27 cellular contexts compared by ENCODE assay signal in the genomic region with DNA sequence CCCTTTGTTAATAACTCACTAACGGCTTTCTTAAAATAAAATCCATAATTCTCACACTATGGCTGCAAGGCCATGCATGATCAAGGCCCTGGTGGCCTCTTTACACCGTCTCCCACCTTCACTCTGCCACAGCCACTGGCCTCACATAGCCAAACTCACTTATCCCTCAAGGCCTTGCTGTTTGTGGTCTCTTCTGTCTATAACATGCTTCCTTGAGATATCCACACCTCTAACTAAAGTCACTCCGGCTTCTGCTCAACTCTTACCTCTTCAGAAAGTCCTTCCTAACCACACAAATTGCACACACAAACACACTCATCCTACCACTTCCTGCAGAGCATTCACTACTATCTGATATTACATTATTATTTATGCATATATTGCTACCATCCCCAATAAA.
"Had no signal": no experiment of that assay in that cellular context is flagged by ENCODE, and none has a peak within 500 bp of the region (broad histone marks: within the 10 kb centered on the region; RNA-seq: fewer than 3 reads in every experiment).

No MANE protein-coding gene starts in this region.

- H3K4me1 Mint-ChIP-seq: WTC11 had no signal

- H3K27ac ChIP-seq: SK-N-MC had no signal

- H3K9me3 Mint-ChIP-seq: activated naive CD4-positive, alpha-beta T cell treated with anti-CD3 and anti-CD28 coated beads for 36 hours; activated T-cell treated with anti-CD3 and anti-CD28 coated beads, Interleukin-2, amount 50 U/mL, for 4 hours; activated T-helper 17 cell treated with anti-CD3 and anti-CD28 coated beads, Interleukin-2, amount 50 U/mL, for 72 hours; WTC11 had no signal

- DNase-seq: activated CD4-positive, alpha-beta T cell treated with anti-CD3 and anti-CD28 coated beads for 48 hours; activated CD4-positive, alpha-beta T cell treated with anti-CD3 and anti-CD28 coated beads, Interleukin-2, amount 50 U/mL, for 4 hours; activated CD4-positive, CD25-positive, alpha-beta regulatory T cell treated with anti-CD3 and anti-CD28 coated beads, Interleukin-2, amount 50 U/mL, for 72 hours; activated CD8-positive, alpha-beta T cell treated with anti-CD3 and anti-CD28 coated beads, Interleukin-2, amount 10 ng/mL, durations not matched to agents 7 days and 5 days; activated gamma-delta T cell; activated naive CD4-positive, alpha-beta T cell treated with anti-CD3 and anti-CD28 coated beads for 36 hours; activated T-cell treated with anti-CD3 and anti-CD28 coated beads, Interleukin-2, amount 50 U/mL, for 4 hours; amygdala; Kasumi-1; NCI-H1048; NCI-H1930; NCI-H2107; NCI-H2171 treated with DMSO at 0.1 percent for 48 hours; NCI-H226; NCI-H510A; NCI-H526 treated with DMSO at 0.1 percent for 48 hours; NCI-H82; RPMI8226; SW 1271; T-helper 9 cell had no signal

- H3K27ac Mint-ChIP-seq: activated CD8-positive, alpha-beta T cell treated with anti-CD3 and anti-CD28 coated beads, Interleukin-2, amount 10 ng/mL, durations not matched to agents 7 days and 5 days; activated naive CD4-positive, alpha-beta T cell treated with anti-CD3 and anti-CD28 coated beads for 36 hours; activated naive CD8-positive, alpha-beta T cell; activated T-helper 17 cell treated with anti-CD3 and anti-CD28 coated beads, Interleukin-2, amount 50 U/mL, for 72 hours; brain; WTC11 had no signal

- H3K4me3 ChIP-seq: SK-N-MC had no signal

- H3K36me3 Mint-ChIP-seq: activated naive CD8-positive, alpha-beta T cell; brain; WTC11 had no signal

- H3K27me3 Mint-ChIP-seq: activated naive CD8-positive, alpha-beta T cell; activated T-helper 17 cell treated with anti-CD3 and anti-CD28 coated beads, Interleukin-2, amount 50 U/mL, for 72 hours had no signal

- H3K4me3 Mint-ChIP-seq: activated CD8-positive, alpha-beta T cell treated with anti-CD3 and anti-CD28 coated beads, Interleukin-2, amount 10 ng/mL, durations not matched to agents 7 days and 5 days; activated naive CD4-positive, alpha-beta T cell treated with anti-CD3 and anti-CD28 coated beads for 36 hours; activated naive CD8-positive, alpha-beta T cell; activated T-cell treated with anti-CD3 and anti-CD28 coated beads, Interleukin-2, amount 50 U/mL, for 4 hours; activated T-helper 17 cell treated with anti-CD3 and anti-CD28 coated beads, Interleukin-2, amount 50 U/mL, for 72 hours; brain; WTC11 had no signal

- ATAC-seq: activated CD8-positive, alpha-beta T cell treated with anti-CD3 and anti-CD28 coated beads, Interleukin-2, amount 10 ng/mL, durations not matched to agents 7 days and 5 days; activated T-cell treated with anti-CD3 and anti-CD28 coated beads, Interleukin-2, amount 50 U/mL, for 4 hours; activated T-helper 17 cell treated with anti-CD3 and anti-CD28 coated beads, Interleukin-2, amount 50 U/mL, for 72 hours; Panc1; Right ventricle myocardium inferior; WTC11 had no signal
